8 cellular contexts compared by ENCODE assay signal in the genomic region with DNA sequence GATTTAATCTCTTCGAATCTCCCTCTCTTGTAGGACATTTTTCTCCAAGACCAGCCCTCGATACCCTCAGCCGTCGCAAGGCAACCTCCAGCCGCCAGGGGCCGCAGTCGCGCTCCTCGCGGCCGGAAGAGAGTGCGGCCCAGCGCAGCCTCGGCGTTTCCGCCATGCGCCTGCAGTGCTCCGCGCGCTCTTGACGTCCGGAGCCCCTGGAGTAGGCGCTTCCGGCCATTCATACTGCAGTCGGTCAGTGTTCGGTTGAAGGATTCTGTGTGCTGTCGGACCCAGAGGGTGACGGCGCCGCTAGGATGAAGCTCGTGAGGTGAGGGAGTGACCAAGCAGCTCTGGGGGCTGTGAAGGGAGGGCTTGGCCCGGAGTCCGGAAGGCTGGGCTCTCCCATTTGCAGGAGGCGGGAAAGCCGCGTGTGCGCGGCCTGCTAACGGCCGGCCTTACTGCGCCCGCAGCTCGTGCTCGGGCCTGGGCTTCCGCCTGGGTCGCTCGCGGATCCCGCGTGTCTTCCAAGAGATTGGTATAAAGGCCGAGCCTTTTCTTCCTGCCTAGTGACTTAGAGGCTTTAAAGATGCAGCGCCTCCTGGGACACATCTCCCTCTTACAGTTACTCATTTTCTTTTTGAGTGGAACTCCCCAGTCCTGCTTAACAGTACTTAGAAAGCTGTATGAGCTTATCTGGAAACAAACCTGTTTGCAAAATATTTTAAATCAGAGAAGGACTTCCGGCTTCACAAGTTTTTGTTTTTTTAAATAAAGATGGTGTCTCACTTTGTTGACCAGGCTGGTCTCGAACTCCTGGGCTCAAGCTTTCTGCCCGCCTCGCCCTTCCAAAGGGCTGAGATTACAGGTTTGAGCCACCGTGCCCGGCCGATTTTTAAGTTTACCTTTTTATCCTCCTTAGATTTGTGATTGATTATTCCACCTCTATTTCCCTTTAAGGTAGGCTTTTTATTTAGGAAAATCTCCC. TPM values are rescaled to one million over a fixed set of nuclear protein-coding genes. Genes with fewer than 3 reads are reported as not detected.
A peak's percentile ranks its signal among the peaks of the same experiment; 100 is the strongest.
DNase-seq lines count a peak whose midpoint lies in the region; ATAC-seq and TF ChIP-seq lines count a peak whose summit lies in the region.

A gene (plus strand): TSS at position 190 of the 976 bp plus-strand sequence. CDS start 116 bp downstream, at position 306.

- DNase-seq in NCI-H1417 (lab: John Stamatoyannopoulos, UW) (peak; percentile 88 to 97 (median 96)), SW 1271 (lab: John Stamatoyannopoulos, UW) (peak; percentile 64 to 89), cardiac muscle cell (ENCODE audit: low read depth in 1 of 2, low spot score in 1 of 2) (peak; percentile 93 to 94), trophoblast cell (peak; percentile 93 to 98), type B pancreatic cell (ENCODE audit: extremely low spot score, unreplicated experiment) (peak; percentile 92)
- peak; percentile 94 for DNase-seq in activated naive CD8-positive, alpha-beta T cell treated with anti-CD3 and anti-CD28 coated beads, Interleukin-2, amount 50 U/mL, for 24 hours

- peak within 1 kb of the TSS; percentile 44 for H2BK120ac ChIP-seq in trophoblast cell (ENCODE audit: insufficient read depth, low read length, poor library complexity)

- H4K8ac ChIP-seq in trophoblast cell (ENCODE audit: low read depth, low read length) = peak within 1 kb of the TSS; percentile 95

- peak; percentile 99 for ATAC-seq in HG02763 (IDR thresholded peaks at IDR 0.05; ENCODE audit: unreplicated experiment)
- ATAC-seq in activated naive CD8-positive, alpha-beta T cell treated with anti-CD3 and anti-CD28 coated beads, Interleukin-2, amount 50 U/mL, for 24 hours = peak; percentile 99

- H3K9me3 ChIP-seq in cardiac muscle cell (ENCODE audit: low read depth) = no peaks in the 10 kb centered on the region
- H3K9me3 ChIP-seq in trophoblast cell (ENCODE audit: insufficient read depth, low read depth, low read length) = no peaks in the 10 kb centered on the region

- peak within 1 kb of the TSS; percentile 94 for H3K4me2 ChIP-seq in trophoblast cell (ENCODE audit: low read length)

- peak within 1 kb of the TSS; percentile 83 for H3K14ac ChIP-seq in trophoblast cell (ENCODE audit: low read length)

- no peaks in the 10 kb centered on the region for H3K27me3 Mint-ChIP-seq in activated naive CD8-positive, alpha-beta T cell treated with anti-CD3 and anti-CD28 coated beads, Interleukin-2, amount 50 U/mL, for 24 hours
- H3K27me3 Mint-ChIP-seq in type B pancreatic cell = no peaks in the 10 kb centered on the region

- no peaks in the 10 kb centered on the region for H3K36me3 ChIP-seq in cardiac muscle cell
- peaks cover 2 to 10% of the 10 kb centered on the region in 2 experiments for H3K36me3 ChIP-seq in trophoblast cell (ENCODE audit: control insufficient read depth in 1 of 2, insufficient read depth in 2 of 2, low read length in 2 of 2)

- peak within 1 kb of the TSS; percentile 96 for H3K27ac Mint-ChIP-seq in activated naive CD8-positive, alpha-beta T cell treated with anti-CD3 and anti-CD28 coated beads, Interleukin-2, amount 50 U/mL, for 24 hours
- H3K27ac Mint-ChIP-seq in type B pancreatic cell = peak within 1 kb of the TSS; percentile 98

- peak within 1 kb of the TSS; percentile 90 for H3K4me3 Mint-ChIP-seq in activated naive CD8-positive, alpha-beta T cell treated with anti-CD3 and anti-CD28 coated beads, Interleukin-2, amount 50 U/mL, for 24 hours
- H3K4me3 Mint-ChIP-seq in type B pancreatic cell = peak within 1 kb of the TSS; percentile 99

- peak within 1 kb of the TSS; percentile 74 for H4K91ac ChIP-seq in trophoblast cell (ENCODE audit: low read depth, low read length)

- H3K9ac ChIP-seq in trophoblast cell (ENCODE audit: low read length) = peak within 1 kb of the TSS; percentile 96

- WGBS in trophoblast cell (ENCODE audit: extremely low coverage, insufficient coverage, insufficient read length) = no CpG with 5 or more reads among the region's 59 CpGs

- no peaks in the 10 kb centered on the region for H3K27me3 ChIP-seq in cardiac muscle cell
- H3K27me3 ChIP-seq in trophoblast cell (ENCODE audit: insufficient read depth, low read length) = no peaks in the 10 kb centered on the region

- H3K36me3 Mint-ChIP-seq in activated naive CD8-positive, alpha-beta T cell treated with anti-CD3 and anti-CD28 coated beads, Interleukin-2, amount 50 U/mL, for 24 hours (ENCODE audit: low read depth) = peaks cover 36% of the 10 kb centered on the region
- H3K36me3 Mint-ChIP-seq in type B pancreatic cell = peaks cover 30% of the 10 kb centered on the region

- peak within 1 kb of the TSS; percentile 31 for H2AK5ac ChIP-seq in trophoblast cell (ENCODE audit: low read length)

- H2BK5ac ChIP-seq in trophoblast cell (ENCODE audit: low read depth, low read length, poor library complexity) = peak within 1 kb of the TSS; percentile 89

- H3K27ac ChIP-seq in cardiac muscle cell (peak within 1 kb of the TSS; percentile 76), trophoblast cell (ENCODE audit: low read depth, low read length) (peak within 1 kb of the TSS; percentile 92)

- no peak within 1 kb of the TSS for H2BK12ac ChIP-seq in trophoblast cell (ENCODE audit: low read length)

- H3K4me1 Mint-ChIP-seq in activated naive CD8-positive, alpha-beta T cell treated with anti-CD3 and anti-CD28 coated beads, Interleukin-2, amount 50 U/mL, for 24 hours = peaks cover 35% of the 10 kb centered on the region
- peaks cover 18% of the 10 kb centered on the region for H3K4me1 Mint-ChIP-seq in type B pancreatic cell (ENCODE audit: unreplicated experiment)

- peak within 1 kb of the TSS; percentile 80 for H3K4me3 ChIP-seq in cardiac muscle cell
- peak within 1 kb of the TSS; percentile 93 for H3K4me3 ChIP-seq in trophoblast cell (ENCODE audit: low read depth, low read length)

- no peaks in the 10 kb centered on the region for H3K9me3 Mint-ChIP-seq in activated naive CD8-positive, alpha-beta T cell treated with anti-CD3 and anti-CD28 coated beads, Interleukin-2, amount 50 U/mL, for 24 hours
- H3K9me3 Mint-ChIP-seq in type B pancreatic cell = peaks cover 10% of the 10 kb centered on the region

- peaks cover 13% of the 10 kb centered on the region for H3K79me2 ChIP-seq in trophoblast cell (ENCODE audit: control insufficient read depth, insufficient read depth, low read length, poor library complexity)

- peaks cover 4% of the 10 kb centered on the region for H3K4me1 ChIP-seq in cardiac muscle cell (ENCODE audit: low read depth)
- peaks cover 2 to 3% of the 10 kb centered on the region in 2 experiments for H3K4me1 ChIP-seq in trophoblast cell (ENCODE audit: control insufficient read depth in 1 of 2, insufficient read depth in 2 of 2, low read length in 2 of 2)

- peak within 1 kb of the TSS; percentile 97 for H3K18ac ChIP-seq in trophoblast cell (ENCODE audit: low read length)

- H2AFZ ChIP-seq in trophoblast cell (ENCODE audit: insufficient read depth, low read length, poor library complexity) = peak within 1 kb of the TSS; percentile 100

- H3K23ac ChIP-seq in trophoblast cell (ENCODE audit: low read length) = no peak within 1 kb of the TSS

- H4K12ac ChIP-seq in trophoblast cell (ENCODE audit: low read depth, low read length) = peak within 1 kb of the TSS; percentile 84

- peak; percentile 98 for TF ChIP-seq CTCF in GM12874 (IDR thresholded peaks at IDR 0.05; ENCODE audit: insufficient read depth, low read depth, low read length)
- peak; percentile 97 for TF ChIP-seq CTCF in cardiac muscle cell (IDR thresholded peaks at IDR 0.05; ENCODE audit: low read depth, low read length)
- peak; percentile 95 for TF ChIP-seq CTCF in type B pancreatic cell (conservative IDR thresholded peaks at IDR 0.05)

- peak within 1 kb of the TSS; percentile 92 for H3K4ac ChIP-seq in trophoblast cell (ENCODE audit: low read depth, low read length)

- peaks cover 5% of the 10 kb centered on the region for H3K79me1 ChIP-seq in trophoblast cell (ENCODE audit: low read length)

RNA-seq across cellular contexts. Expression of the gene that starts here (rescaled TPM):
- total RNA-seq in cardiac muscle cell = 6.8 and 16.1 TPM in 2 replicates
- 146 and 159 TPM in 2 replicates for polyA plus RNA-seq in cardiac muscle cell
- 86.5 and 91.1 TPM in 2 replicates for polyA plus RNA-seq in trophoblast cell (2013)
- total RNA-seq in type B pancreatic cell (ENCODE audit: low replicate concordance) = 66.4 and 83.1 TPM in 2 replicates

Comparison
In these comparisons a context has a peak if more than half of its experiments do, and no peak if none do; other contexts are left out.
1. Peak in every context shown above with its lines: DNase-seq, ATAC-seq, H3K4me3 ChIP-seq and H3K27ac ChIP-seq.